Comparison of ENCODE assay signal across 1 cellular context in the genomic region with DNA sequence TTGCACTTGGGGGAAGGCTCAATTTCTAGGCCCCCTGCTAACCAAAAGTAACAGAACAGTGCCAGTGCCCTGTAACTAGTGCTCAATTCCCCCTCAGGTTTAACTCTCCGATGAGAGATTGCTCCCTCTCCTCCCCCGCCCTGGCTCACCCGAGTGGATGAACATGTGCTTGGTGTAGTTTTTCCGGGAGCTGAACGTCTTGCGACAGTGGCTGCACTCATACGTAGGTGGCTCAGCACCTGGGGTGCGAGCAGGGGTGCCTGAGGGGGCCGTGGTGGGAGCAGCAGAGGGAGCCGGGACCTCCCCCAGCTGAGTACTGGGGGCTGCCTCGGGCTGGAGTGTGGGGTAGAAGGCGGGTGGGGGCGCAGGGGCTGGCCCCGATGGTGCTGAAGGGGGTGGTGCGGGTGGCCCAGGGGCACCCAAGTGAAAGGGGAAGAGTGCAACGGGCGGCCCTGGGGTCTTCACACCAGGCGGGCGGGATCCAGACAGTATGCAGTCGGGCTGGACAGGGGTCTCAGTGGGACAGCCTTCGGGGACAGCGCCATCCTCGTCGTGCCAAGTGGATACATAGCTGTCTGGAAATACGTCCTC.
TF ChIP-seq lines count a peak whose summit lies in the region.

No MANE protein-coding gene starts in this region.

TF ChIP-seq in GM23338, 12 proteins besides CTCF, POLR2A, EP300 and RAD21 (continued from another document):
- TF ChIP-seq, protein P1, sequence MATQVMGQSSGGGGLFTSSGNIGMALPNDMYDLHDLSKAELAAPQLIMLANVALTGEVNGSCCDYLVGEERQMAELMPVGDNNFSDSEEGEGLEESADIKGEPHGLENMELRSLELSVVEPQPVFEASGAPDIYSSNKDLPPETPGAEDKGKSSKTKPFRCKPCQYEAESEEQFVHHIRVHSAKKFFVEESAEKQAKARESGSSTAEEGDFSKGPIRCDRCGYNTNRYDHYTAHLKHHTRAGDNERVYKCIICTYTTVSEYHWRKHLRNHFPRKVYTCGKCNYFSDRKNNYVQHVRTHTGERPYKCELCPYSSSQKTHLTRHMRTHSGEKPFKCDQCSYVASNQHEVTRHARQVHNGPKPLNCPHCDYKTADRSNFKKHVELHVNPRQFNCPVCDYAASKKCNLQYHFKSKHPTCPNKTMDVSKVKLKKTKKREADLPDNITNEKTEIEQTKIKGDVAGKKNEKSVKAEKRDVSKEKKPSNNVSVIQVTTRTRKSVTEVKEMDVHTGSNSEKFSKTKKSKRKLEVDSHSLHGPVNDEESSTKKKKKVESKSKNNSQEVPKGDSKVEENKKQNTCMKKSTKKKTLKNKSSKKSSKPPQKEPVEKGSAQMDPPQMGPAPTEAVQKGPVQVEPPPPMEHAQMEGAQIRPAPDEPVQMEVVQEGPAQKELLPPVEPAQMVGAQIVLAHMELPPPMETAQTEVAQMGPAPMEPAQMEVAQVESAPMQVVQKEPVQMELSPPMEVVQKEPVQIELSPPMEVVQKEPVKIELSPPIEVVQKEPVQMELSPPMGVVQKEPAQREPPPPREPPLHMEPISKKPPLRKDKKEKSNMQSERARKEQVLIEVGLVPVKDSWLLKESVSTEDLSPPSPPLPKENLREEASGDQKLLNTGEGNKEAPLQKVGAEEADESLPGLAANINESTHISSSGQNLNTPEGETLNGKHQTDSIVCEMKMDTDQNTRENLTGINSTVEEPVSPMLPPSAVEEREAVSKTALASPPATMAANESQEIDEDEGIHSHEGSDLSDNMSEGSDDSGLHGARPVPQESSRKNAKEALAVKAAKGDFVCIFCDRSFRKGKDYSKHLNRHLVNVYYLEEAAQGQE (IDR thresholded peaks at IDR 0.05; ENCODE audit: unreplicated experiment), result no peak
- TF ChIP-seq ZNF114 (CRISPR knock-in tag; IDR thresholded peaks at IDR 0.05) (no peak), EZH2phosphoT487 (IDR thresholded peaks at IDR 0.05; ENCODE audit: unreplicated experiment) (no peak), STAT1 (IDR thresholded peaks at IDR 0.05; ENCODE audit: unreplicated experiment) (no peak), POLR2AphosphoS5 (IDR thresholded peaks at IDR 0.05; ENCODE audit: low read depth) (no peak), JUNB (IDR thresholded peaks at IDR 0.05; ENCODE audit: unreplicated experiment) (no peak)
- TF ChIP-seq, protein P2, sequence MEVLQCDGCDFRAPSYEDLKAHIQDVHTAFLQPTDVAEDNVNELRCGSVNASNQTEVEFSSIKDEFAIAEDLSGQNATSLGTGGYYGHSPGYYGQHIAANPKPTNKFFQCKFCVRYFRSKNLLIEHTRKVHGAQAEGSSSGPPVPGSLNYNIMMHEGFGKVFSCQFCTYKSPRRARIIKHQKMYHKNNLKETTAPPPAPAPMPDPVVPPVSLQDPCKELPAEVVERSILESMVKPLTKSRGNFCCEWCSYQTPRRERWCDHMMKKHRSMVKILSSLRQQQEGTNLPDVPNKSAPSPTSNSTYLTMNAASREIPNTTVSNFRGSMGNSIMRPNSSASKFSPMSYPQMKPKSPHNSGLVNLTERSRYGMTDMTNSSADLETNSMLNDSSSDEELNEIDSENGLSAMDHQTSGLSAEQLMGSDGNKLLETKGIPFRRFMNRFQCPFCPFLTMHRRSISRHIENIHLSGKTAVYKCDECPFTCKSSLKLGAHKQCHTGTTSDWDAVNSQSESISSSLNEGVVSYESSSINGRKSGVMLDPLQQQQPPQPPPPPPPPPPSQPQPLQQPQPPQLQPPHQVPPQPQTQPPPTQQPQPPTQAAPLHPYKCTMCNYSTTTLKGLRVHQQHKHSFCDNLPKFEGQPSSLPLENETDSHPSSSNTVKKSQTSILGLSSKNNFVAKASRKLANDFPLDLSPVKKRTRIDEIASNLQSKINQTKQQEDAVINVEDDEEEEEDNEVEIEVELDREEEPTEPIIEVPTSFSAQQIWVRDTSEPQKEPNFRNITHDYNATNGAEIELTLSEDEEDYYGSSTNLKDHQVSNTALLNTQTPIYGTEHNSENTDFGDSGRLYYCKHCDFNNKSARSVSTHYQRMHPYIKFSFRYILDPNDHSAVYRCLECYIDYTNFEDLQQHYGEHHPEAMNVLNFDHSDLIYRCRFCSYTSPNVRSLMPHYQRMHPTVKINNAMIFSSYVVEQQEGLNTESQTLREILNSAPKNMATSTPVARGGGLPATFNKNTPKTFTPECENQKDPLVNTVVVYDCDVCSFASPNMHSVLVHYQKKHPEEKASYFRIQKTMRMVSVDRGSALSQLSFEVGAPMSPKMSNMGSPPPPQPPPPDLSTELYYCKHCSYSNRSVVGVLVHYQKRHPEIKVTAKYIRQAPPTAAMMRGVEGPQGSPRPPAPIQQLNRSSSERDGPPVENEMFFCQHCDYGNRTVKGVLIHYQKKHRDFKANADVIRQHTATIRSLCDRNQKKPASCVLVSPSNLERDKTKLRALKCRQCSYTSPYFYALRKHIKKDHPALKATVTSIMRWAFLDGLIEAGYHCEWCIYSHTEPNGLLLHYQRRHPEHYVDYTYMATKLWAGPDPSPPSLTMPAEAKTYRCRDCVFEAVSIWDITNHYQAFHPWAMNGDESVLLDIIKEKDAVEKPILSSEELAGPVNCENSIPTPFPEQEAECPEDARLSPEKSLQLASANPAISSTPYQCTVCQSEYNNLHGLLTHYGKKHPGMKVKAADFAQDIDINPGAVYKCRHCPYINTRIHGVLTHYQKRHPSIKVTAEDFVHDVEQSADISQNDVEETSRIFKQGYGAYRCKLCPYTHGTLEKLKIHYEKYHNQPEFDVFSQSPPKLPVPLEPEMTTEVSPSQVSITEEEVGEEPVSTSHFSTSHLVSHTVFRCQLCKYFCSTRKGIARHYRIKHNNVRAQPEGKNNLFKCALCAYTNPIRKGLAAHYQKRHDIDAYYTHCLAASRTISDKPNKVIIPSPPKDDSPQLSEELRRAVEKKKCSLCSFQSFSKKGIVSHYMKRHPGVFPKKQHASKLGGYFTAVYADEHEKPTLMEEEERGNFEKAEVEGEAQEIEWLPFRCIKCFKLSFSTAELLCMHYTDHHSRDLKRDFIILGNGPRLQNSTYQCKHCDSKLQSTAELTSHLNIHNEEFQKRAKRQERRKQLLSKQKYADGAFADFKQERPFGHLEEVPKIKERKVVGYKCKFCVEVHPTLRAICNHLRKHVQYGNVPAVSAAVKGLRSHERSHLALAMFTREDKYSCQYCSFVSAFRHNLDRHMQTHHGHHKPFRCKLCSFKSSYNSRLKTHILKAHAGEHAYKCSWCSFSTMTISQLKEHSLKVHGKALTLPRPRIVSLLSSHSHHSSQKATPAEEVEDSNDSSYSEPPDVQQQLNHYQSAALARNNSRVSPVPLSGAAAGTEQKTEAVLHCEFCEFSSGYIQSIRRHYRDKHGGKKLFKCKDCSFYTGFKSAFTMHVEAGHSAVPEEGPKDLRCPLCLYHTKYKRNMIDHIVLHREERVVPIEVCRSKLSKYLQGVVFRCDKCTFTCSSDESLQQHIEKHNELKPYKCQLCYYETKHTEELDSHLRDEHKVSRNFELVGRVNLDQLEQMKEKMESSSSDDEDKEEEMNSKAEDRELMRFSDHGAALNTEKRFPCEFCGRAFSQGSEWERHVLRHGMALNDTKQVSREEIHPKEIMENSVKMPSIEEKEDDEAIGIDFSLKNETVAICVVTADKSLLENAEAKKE (CRISPR knock-in tag; IDR thresholded peaks at IDR 0.05), result no peak
- TF ChIP-seq, protein P3, sequence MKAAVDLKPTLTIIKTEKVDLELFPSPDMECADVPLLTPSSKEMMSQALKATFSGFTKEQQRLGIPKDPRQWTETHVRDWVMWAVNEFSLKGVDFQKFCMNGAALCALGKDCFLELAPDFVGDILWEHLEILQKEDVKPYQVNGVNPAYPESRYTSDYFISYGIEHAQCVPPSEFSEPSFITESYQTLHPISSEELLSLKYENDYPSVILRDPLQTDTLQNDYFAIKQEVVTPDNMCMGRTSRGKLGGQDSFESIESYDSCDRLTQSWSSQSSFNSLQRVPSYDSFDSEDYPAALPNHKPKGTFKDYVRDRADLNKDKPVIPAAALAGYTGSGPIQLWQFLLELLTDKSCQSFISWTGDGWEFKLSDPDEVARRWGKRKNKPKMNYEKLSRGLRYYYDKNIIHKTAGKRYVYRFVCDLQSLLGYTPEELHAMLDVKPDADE (IDR thresholded peaks at IDR 0.05), result no peak
